Comparison of ENCODE assay signal across 38 cellular contexts in genomic region chr10:6660460-6660859, GRCh38.
"Had no signal": no experiment of that assay in that cellular context is flagged by ENCODE, and none has a peak within 500 bp of the region (broad histone marks: within the 10 kb centered on the region; RNA-seq: fewer than 3 reads in every experiment).

No MANE protein-coding gene starts in this region.

- H3K27me3 Mint-ChIP-seq: activated naive CD4-positive, alpha-beta T cell treated with anti-CD3 and anti-CD28 coated beads, Interleukin-2, amount 50 U/mL, for 24 hours; activated naive CD8-positive, alpha-beta T cell had no signal

- H3K4me1 ChIP-seq: ascending aorta had no signal

- H3K36me3 ChIP-seq: ascending aorta, cardiac muscle cell had no signal

- H3K36me3 Mint-ChIP-seq: activated CD4-positive, alpha-beta memory T cell treated with anti-CD3 and anti-CD28 coated beads for 36 hours; activated naive CD4-positive, alpha-beta T cell treated with anti-CD3 and anti-CD28 coated beads, Interleukin-2, amount 10 ng/mL, durations not matched to agents 7 days and 5 days; activated naive CD4-positive, alpha-beta T cell treated with anti-CD3 and anti-CD28 coated beads, Interleukin-2, amount 50 U/mL, for 24 hours; activated naive CD8-positive, alpha-beta T cell; brain had no signal

- H3K27ac ChIP-seq: ascending aorta, cardiac muscle cell, VCaP had no signal

- DNase-seq: activated B cell treated with CpG ODN at 0.5 μM for 24 hours; activated CD4-positive, alpha-beta memory T cell treated with anti-CD3 and anti-CD28 coated beads for 36 hours; activated CD4-positive, alpha-beta T cell treated with anti-CD3 and anti-CD28 coated beads for 4 hours; activated CD4-positive, alpha-beta T cell treated with anti-CD3 and anti-CD28 coated beads, Interleukin-2, amount 10 ng/mL, durations not matched to agents 24 days and 14 days; activated CD4-positive, alpha-beta T cell treated with anti-CD3 and anti-CD28 coated beads, Interleukin-2, amount 50 U/mL, for 1 hour; activated CD4-positive, alpha-beta T cell treated with anti-CD3 and anti-CD28 coated beads, Interleukin-2, amount 50 U/mL, for 4 hours; activated CD4-positive, CD25-positive, alpha-beta regulatory T cell treated with anti-CD3 and anti-CD28 coated beads, Interleukin-2, amount 50 U/mL, for 72 hours; activated CD8-positive, alpha-beta memory T cell treated with anti-CD3 and anti-CD28 coated beads for 24 hours; activated CD8-positive, alpha-beta memory T cell treated with anti-CD3 and anti-CD28 coated beads, Interleukin-2, amount 10 ng/mL, durations not matched to agents 7 days and 5 days; activated CD8-positive, alpha-beta memory T cell treated with anti-CD3 and anti-CD28 coated beads, Interleukin-2, amount 50 U/mL, for 48 hours; activated CD8-positive, alpha-beta T cell treated with anti-CD3 and anti-CD28 coated beads, Interleukin-2, amount 10 ng/mL, durations not matched to agents 7 days and 5 days; activated effector memory CD4-positive, alpha-beta T cell treated with Interleukin-2 at 50 U/mL for 16 hours; activated gamma-delta T cell; activated naive CD4-positive, alpha-beta T cell treated with anti-CD3 and anti-CD28 coated beads, Interleukin-2, amount 10 ng/mL, durations not matched to agents 7 days and 5 days; activated naive CD4-positive, alpha-beta T cell treated with Interleukin-2 at 50 U/mL for 16 hours; activated naive CD8-positive, alpha-beta T cell treated with anti-CD3 and anti-CD28 coated beads, Interleukin-2, amount 10 ng/mL, durations not matched to agents 7 days and 5 days; activated naive CD8-positive, alpha-beta T cell treated with anti-CD3 and anti-CD28 coated beads, Interleukin-2, amount 50 U/mL, for 24 hours; activated T-cell treated with anti-CD3 and anti-CD28 coated beads, Interleukin-2, amount 50 U/mL, for 24 hours; activated T-cell treated with anti-CD3 and anti-CD28 coated beads, Interleukin-2, amount 50 U/mL, for 48 hours; amygdala; anterior cingulate cortex; caudate nucleus; cerebellar nuclear complex; T-helper 1 cell; T-helper 2 cell; T-helper 9 cell had no signal

- H3K4me1 Mint-ChIP-seq: activated B cell treated with CpG ODN at 0.5 μM for 24 hours; brain; central memory CD8-positive, alpha-beta T cell had no signal

- H3K27ac Mint-ChIP-seq: activated B cell treated with CpG ODN at 0.5 μM for 24 hours; activated CD4-positive, alpha-beta memory T cell treated with anti-CD3 and anti-CD28 coated beads for 36 hours; activated CD4-positive, alpha-beta T cell treated with anti-CD3 and anti-CD28 coated beads, Interleukin-2, amount 10 ng/mL, durations not matched to agents 24 days and 14 days; activated CD8-positive, alpha-beta memory T cell treated with anti-CD3 and anti-CD28 coated beads, Interleukin-2, amount 10 ng/mL, durations not matched to agents 7 days and 5 days; activated CD8-positive, alpha-beta T cell treated with anti-CD3 and anti-CD28 coated beads, Interleukin-2, amount 10 ng/mL, durations not matched to agents 7 days and 5 days; activated naive CD4-positive, alpha-beta T cell treated with anti-CD3 and anti-CD28 coated beads, Interleukin-2, amount 10 ng/mL, durations not matched to agents 7 days and 5 days; activated naive CD4-positive, alpha-beta T cell treated with anti-CD3 and anti-CD28 coated beads, Interleukin-2, amount 50 U/mL, for 24 hours; activated naive CD8-positive, alpha-beta T cell; activated naive CD8-positive, alpha-beta T cell treated with anti-CD3 and anti-CD28 coated beads, Interleukin-2, amount 10 ng/mL, durations not matched to agents 7 days and 5 days; activated naive CD8-positive, alpha-beta T cell treated with anti-CD3 and anti-CD28 coated beads, Interleukin-2, amount 50 U/mL, for 24 hours; activated T-cell treated with anti-CD3 and anti-CD28 coated beads, Interleukin-2, amount 50 U/mL, for 24 hours; activated T-helper 2 cell treated with anti-CD3 and anti-CD28 coated beads, Interferon-gamma antibody, Interleukin-2, Interleukin-4, amounts not matched to agents 10 μg/mL and 5 μg/mL and 100 μg/mL, durations not matched to agents 14 hours and 24 hours and 36 hours; brain; T-helper 1 cell treated with Interleukin-12 subunit alpha and Interleukin-12 subunit beta and Interleukin-4 antibody, amounts not matched to agents 30 μg/mL and 1 μg/mL, for 36 hours; T-helper 2 cell treated with Interferon-gamma antibody and Interleukin-4, amounts not matched to agents 5 μg/mL and 100 μg/mL, for 36 hours had no signal

- ATAC-seq: activated CD8-positive, alpha-beta memory T cell treated with anti-CD3 and anti-CD28 coated beads, Interleukin-2, amount 10 ng/mL, durations not matched to agents 7 days and 5 days; activated CD8-positive, alpha-beta T cell treated with anti-CD3 and anti-CD28 coated beads, Interleukin-2, amount 10 ng/mL, durations not matched to agents 7 days and 5 days; activated naive CD8-positive, alpha-beta T cell treated with anti-CD3 and anti-CD28 coated beads, Interleukin-2, amount 50 U/mL, for 24 hours had no signal

- H3K9me3 Mint-ChIP-seq: activated B cell treated with CpG ODN at 0.5 μM for 24 hours; activated CD4-positive, alpha-beta memory T cell treated with anti-CD3 and anti-CD28 coated beads for 36 hours; activated naive CD4-positive, alpha-beta T cell treated with anti-CD3 and anti-CD28 coated beads, Interleukin-2, amount 10 ng/mL, durations not matched to agents 7 days and 5 days; activated naive CD4-positive, alpha-beta T cell treated with anti-CD3 and anti-CD28 coated beads, Interleukin-2, amount 50 U/mL, for 24 hours; activated naive CD8-positive, alpha-beta T cell treated with anti-CD3 and anti-CD28 coated beads, Interleukin-2, amount 10 ng/mL, durations not matched to agents 7 days and 5 days; activated naive CD8-positive, alpha-beta T cell treated with anti-CD3 and anti-CD28 coated beads, Interleukin-2, amount 50 U/mL, for 24 hours; activated T-cell treated with anti-CD3 and anti-CD28 coated beads, Interleukin-2, amount 50 U/mL, for 24 hours; activated T-helper 2 cell treated with anti-CD3 and anti-CD28 coated beads, Interferon-gamma antibody, Interleukin-2, Interleukin-4, amounts not matched to agents 10 μg/mL and 5 μg/mL and 100 μg/mL, durations not matched to agents 14 hours and 24 hours and 36 hours; central memory CD8-positive, alpha-beta T cell; T-helper 1 cell treated with Interleukin-12 subunit alpha and Interleukin-12 subunit beta and Interleukin-4 antibody, amounts not matched to agents 30 μg/mL and 1 μg/mL, for 36 hours; T-helper 2 cell treated with Interferon-gamma antibody and Interleukin-4, amounts not matched to agents 5 μg/mL and 100 μg/mL, for 36 hours had no signal

- H3K4me3 ChIP-seq: ascending aorta, cardiac muscle cell had no signal

- H3K4me3 Mint-ChIP-seq: activated B cell treated with CpG ODN at 0.5 μM for 24 hours; activated CD4-positive, alpha-beta memory T cell treated with anti-CD3 and anti-CD28 coated beads for 36 hours; activated CD4-positive, alpha-beta T cell treated with anti-CD3 and anti-CD28 coated beads, Interleukin-2, amount 10 ng/mL, durations not matched to agents 24 days and 14 days; activated CD8-positive, alpha-beta memory T cell treated with anti-CD3 and anti-CD28 coated beads, Interleukin-2, amount 10 ng/mL, durations not matched to agents 7 days and 5 days; activated CD8-positive, alpha-beta T cell treated with anti-CD3 and anti-CD28 coated beads, Interleukin-2, amount 10 ng/mL, durations not matched to agents 7 days and 5 days; activated naive CD4-positive, alpha-beta T cell treated with anti-CD3 and anti-CD28 coated beads, Interleukin-2, amount 10 ng/mL, durations not matched to agents 7 days and 5 days; activated naive CD4-positive, alpha-beta T cell treated with anti-CD3 and anti-CD28 coated beads, Interleukin-2, amount 50 U/mL, for 24 hours; activated naive CD8-positive, alpha-beta T cell; activated naive CD8-positive, alpha-beta T cell treated with anti-CD3 and anti-CD28 coated beads, Interleukin-2, amount 10 ng/mL, durations not matched to agents 7 days and 5 days; activated naive CD8-positive, alpha-beta T cell treated with anti-CD3 and anti-CD28 coated beads, Interleukin-2, amount 50 U/mL, for 24 hours; activated T-cell treated with anti-CD3 and anti-CD28 coated beads, Interleukin-2, amount 50 U/mL, for 24 hours; brain; central memory CD8-positive, alpha-beta T cell; T-helper 1 cell treated with Interleukin-12 subunit alpha and Interleukin-12 subunit beta and Interleukin-4 antibody, amounts not matched to agents 30 μg/mL and 1 μg/mL, for 36 hours; T-helper 2 cell treated with Interferon-gamma antibody and Interleukin-4, amounts not matched to agents 5 μg/mL and 100 μg/mL, for 36 hours had no signal

- H3K9me3 ChIP-seq: ascending aorta had no signal

- FAIRE-seq: bronchial epithelial cell, TTC549 had no signal

- H3K27me3 ChIP-seq: ascending aorta, cardiac muscle cell had no signal
